Comparison of ENCODE assay signal across 27 cellular contexts in the genomic region with DNA sequence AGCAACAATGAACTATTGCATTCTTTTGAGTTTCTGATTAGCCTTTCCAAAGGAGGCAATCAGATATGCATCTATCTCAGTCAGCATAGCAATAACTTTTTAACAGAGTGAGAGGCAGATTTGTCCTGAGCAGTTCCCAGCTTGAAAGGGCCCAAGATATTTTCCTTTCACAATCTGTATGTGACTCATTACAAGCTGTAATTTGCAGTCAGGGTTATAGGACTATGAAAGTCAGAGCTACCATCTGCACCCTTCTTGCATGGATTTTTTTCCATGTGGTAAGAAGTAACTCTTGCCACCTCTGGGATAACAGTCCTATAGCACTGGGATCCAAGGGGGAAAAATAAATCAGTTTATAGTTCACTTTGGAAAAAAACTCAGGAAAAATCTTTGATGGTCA.
"Had no signal": no experiment of that assay in that cellular context is flagged by ENCODE, and none has a peak within 500 bp of the region (broad histone marks: within the 10 kb centered on the region; RNA-seq: fewer than 3 reads in every experiment).

No MANE protein-coding gene starts in this region.

- H3K27me3 Mint-ChIP-seq: activated B cell treated with CpG ODN at 0.5 μM for 24 hours; activated CD8-positive, alpha-beta T cell treated with anti-CD3 and anti-CD28 coated beads for 36 hours; activated naive CD4-positive, alpha-beta T cell treated with anti-CD3 and anti-CD28 coated beads, Interleukin-2, amount 50 U/mL, for 24 hours; activated naive CD8-positive, alpha-beta T cell treated with anti-CD3 and anti-CD28 coated beads, Interleukin-2, amount 50 U/mL, for 24 hours; activated T-helper 17 cell treated with anti-CD3 and anti-CD28 coated beads, Interleukin-2, amount 50 U/mL, for 72 hours; central memory CD8-positive, alpha-beta T cell; natural killer cell treated with Interleukin-12 subunit alpha and Interleukin-12 subunit beta and Interleukin-15 and Interleukin-18, amount 100 ng/mL, for 72 hours had no signal

- H3K4me1 ChIP-seq: colonic mucosa, right lobe of liver, testis, transverse colon had no signal

- H3K9me3 ChIP-seq: colonic mucosa, right lobe of liver, testis, transverse colon had no signal

- H3K27me3 ChIP-seq: colonic mucosa, dorsolateral prefrontal cortex, right lobe of liver, testis, transverse colon had no signal

- H3K4me3 Mint-ChIP-seq: activated B cell treated with CpG ODN at 0.5 μM for 24 hours; activated CD8-positive, alpha-beta T cell treated with anti-CD3 and anti-CD28 coated beads for 36 hours; activated naive CD4-positive, alpha-beta T cell treated with anti-CD3 and anti-CD28 coated beads, Interleukin-2, amount 50 U/mL, for 24 hours; activated naive CD8-positive, alpha-beta T cell treated with anti-CD3 and anti-CD28 coated beads, Interleukin-2, amount 50 U/mL, for 24 hours; activated T-cell treated with anti-CD3 and anti-CD28 coated beads, Interleukin-2, amount 50 U/mL, for 4 hours; activated T-helper 17 cell treated with anti-CD3 and anti-CD28 coated beads, Interleukin-2, amount 50 U/mL, for 72 hours; central memory CD8-positive, alpha-beta T cell; natural killer cell treated with Interleukin-12 subunit alpha and Interleukin-12 subunit beta and Interleukin-15 and Interleukin-18, amount 100 ng/mL, for 72 hours had no signal

- H3K9me3 Mint-ChIP-seq: activated naive CD4-positive, alpha-beta T cell treated with anti-CD3 and anti-CD28 coated beads, Interleukin-2, amount 50 U/mL, for 24 hours; activated naive CD8-positive, alpha-beta T cell treated with anti-CD3 and anti-CD28 coated beads, Interleukin-2, amount 50 U/mL, for 24 hours; activated T-cell treated with anti-CD3 and anti-CD28 coated beads, Interleukin-2, amount 50 U/mL, for 4 hours had no signal

- H3K4me3 ChIP-seq: colonic mucosa, dorsolateral prefrontal cortex, right lobe of liver, skin epidermis, testis, transverse colon had no signal

- DNase-seq: activated B cell treated with CpG ODN at 0.5 μM for 24 hours; activated CD4-positive, alpha-beta T cell treated with anti-CD3 and anti-CD28 coated beads, Interleukin-2, amount 50 U/mL, for 1 hour; activated CD8-positive, alpha-beta T cell treated with anti-CD3 and anti-CD28 coated beads for 36 hours; activated gamma-delta T cell treated with Interleukin-2 at 50 U/mL for 16 hours; activated naive CD8-positive, alpha-beta T cell treated with anti-CD3 and anti-CD28 coated beads, Interleukin-2, amount 50 U/mL, for 24 hours; activated T-cell treated with anti-CD3 and anti-CD28 coated beads, Interleukin-2, amount 50 U/mL, for 4 hours; amygdala; colonic mucosa; dorsolateral prefrontal cortex; effector memory CD4-positive, alpha-beta T cell; erythroblast; head of caudate nucleus; left cardiac atrium; mammary epithelial cell; midbrain; right lobe of liver; stimulated activated CD4-positive, alpha-beta T cell treated with anti-CD3 and anti-CD28 coated beads, Interleukin-12 subunit alpha, Interleukin-12 subunit beta, amount 100 ng/mL, for 4 hours; stimulated activated CD4-positive, alpha-beta T cell treated with anti-CD3 and anti-CD28 coated beads, Interleukin-4, amount 100 ng/mL, for 1 hour; stimulated activated naive CD8-positive, alpha-beta T cell treated with anti-CD3 and anti-CD28 coated beads, Interleukin-15, Interleukin-2, amounts not matched to agents 100 U/mL and 50 U/mL, for 24 hours; T-helper 2 cell; testis; transverse colon had no signal

- H3K36me3 ChIP-seq: colonic mucosa, right lobe of liver, transverse colon had no signal

- H3K27ac ChIP-seq: colonic mucosa, dorsolateral prefrontal cortex, right lobe of liver, skin epidermis, testis, transverse colon had no signal

- ATAC-seq: activated CD8-positive, alpha-beta T cell treated with anti-CD3 and anti-CD28 coated beads for 36 hours; activated naive CD8-positive, alpha-beta T cell treated with anti-CD3 and anti-CD28 coated beads, Interleukin-2, amount 50 U/mL, for 24 hours; activated T-cell treated with anti-CD3 and anti-CD28 coated beads, Interleukin-2, amount 50 U/mL, for 4 hours; activated T-helper 17 cell treated with anti-CD3 and anti-CD28 coated beads, Interleukin-2, amount 50 U/mL, for 72 hours; left cardiac atrium; natural killer cell treated with Interleukin-12 subunit alpha and Interleukin-12 subunit beta and Interleukin-15 and Interleukin-18, amount 100 ng/mL, for 72 hours; right lobe of liver; stimulated activated naive CD8-positive, alpha-beta T cell treated with anti-CD3 and anti-CD28 coated beads, Interleukin-15, Interleukin-2, amounts not matched to agents 100 U/mL and 50 U/mL, for 24 hours had no signal

- H3K36me3 Mint-ChIP-seq: activated naive CD4-positive, alpha-beta T cell treated with anti-CD3 and anti-CD28 coated beads, Interleukin-2, amount 50 U/mL, for 24 hours; natural killer cell treated with Interleukin-12 subunit alpha and Interleukin-12 subunit beta and Interleukin-15 and Interleukin-18, amount 100 ng/mL, for 72 hours had no signal

- H3K4me1 Mint-ChIP-seq: activated B cell treated with CpG ODN at 0.5 μM for 24 hours; activated naive CD4-positive, alpha-beta T cell treated with anti-CD3 and anti-CD28 coated beads, Interleukin-2, amount 50 U/mL, for 24 hours; activated naive CD8-positive, alpha-beta T cell treated with anti-CD3 and anti-CD28 coated beads, Interleukin-2, amount 50 U/mL, for 24 hours; activated T-helper 17 cell treated with anti-CD3 and anti-CD28 coated beads, Interleukin-2, amount 50 U/mL, for 72 hours; central memory CD8-positive, alpha-beta T cell had no signal

- H3K27ac Mint-ChIP-seq: activated B cell treated with CpG ODN at 0.5 μM for 24 hours; activated CD8-positive, alpha-beta T cell treated with anti-CD3 and anti-CD28 coated beads for 36 hours; activated naive CD4-positive, alpha-beta T cell treated with anti-CD3 and anti-CD28 coated beads, Interleukin-2, amount 50 U/mL, for 24 hours; activated naive CD8-positive, alpha-beta T cell treated with anti-CD3 and anti-CD28 coated beads, Interleukin-2, amount 50 U/mL, for 24 hours; activated T-helper 17 cell treated with anti-CD3 and anti-CD28 coated beads, Interleukin-2, amount 50 U/mL, for 72 hours; natural killer cell treated with Interleukin-12 subunit alpha and Interleukin-12 subunit beta and Interleukin-15 and Interleukin-18, amount 100 ng/mL, for 72 hours had no signal
